In the genomic region with DNA sequence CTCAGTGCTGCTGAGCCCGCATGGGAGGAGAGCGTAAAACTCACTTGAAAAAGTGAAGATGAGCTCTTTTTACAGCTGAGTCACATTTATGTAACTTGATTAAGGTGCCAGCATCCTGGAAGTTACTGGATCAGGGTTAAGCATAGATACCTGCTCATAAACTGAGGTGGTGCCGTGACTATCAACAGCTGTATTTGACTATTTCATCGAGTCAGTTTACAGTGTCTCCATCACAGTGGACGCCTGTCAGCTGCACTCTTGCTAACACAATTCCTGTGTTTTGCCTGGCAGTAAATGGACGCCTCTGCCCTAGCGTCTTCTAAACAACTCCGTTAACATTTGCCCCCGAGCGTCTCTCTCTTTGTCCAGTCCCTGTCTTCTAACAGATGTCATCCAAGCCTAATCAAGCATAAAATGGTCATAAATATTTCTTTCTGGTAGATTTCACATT, we compare ENCODE assay signal across 10 cellular contexts.
DNase-seq lines count a peak whose midpoint lies in the region; ATAC-seq and TF ChIP-seq lines count a peak whose summit lies in the region.
"Had no signal": no experiment of that assay in that cellular context is flagged by ENCODE, and none has a peak within 500 bp of the region (broad histone marks: within the 10 kb centered on the region; RNA-seq: fewer than 3 reads in every experiment).

No MANE protein-coding gene starts in this region.

- H3K4me1 ChIP-seq in HEK293 (ENCODE audit: control insufficient read depth, insufficient read depth, low read length) (peaks cover 15% of the 10 kb centered on the region), Peyer's patch (peaks cover 0 to 7% (median 0%) of the 10 kb centered on the region in 4 donors), foreskin keratinocyte (no peaks in the 10 kb centered on the region)

- in situ Hi-C loops in ACHN (cut with HindIII; ENCODE audit: low pct_ligation_motif_present, low pct_unique_long_range_greater_than_20kb, low sequenced_read_pairs): no loop called here

- TF ChIP-seq POLR2A in Peyer's patch (IDR thresholded peaks at IDR 0.05): no peak

- no peak for ATAC-seq in foreskin keratinocyte
- ATAC-seq: K562 had no signal

- H3K4me3 ChIP-seq in HEK293 (ENCODE audit: low read depth, low read length) (no peak overlapping the region), Peyer's patch (no peak overlapping the region)
- H3K4me3 ChIP-seq: heart right ventricle, K562 had no signal

- TF ChIP-seq CTCF in HEK293 (tag by site-specific recombination; IDR thresholded peaks at IDR 0.05): no peak
- no peak for TF ChIP-seq CTCF in Peyer's patch (IDR thresholded peaks at IDR 0.05)
- TF ChIP-seq CTCF in foreskin keratinocyte (conservative IDR thresholded peaks at IDR 0.05): no peak

- peak overlapping the region; percentile 42 for H3K27ac ChIP-seq in HEK293 (ENCODE audit: extremely low read depth, low read depth, low read length)
- H3K27ac ChIP-seq in Peyer's patch: peak overlapping the region in 3 of 4 donors; percentile 8 to 40 (median 11)
- H3K27ac ChIP-seq in foreskin keratinocyte: no peak overlapping the region

- H3K36me3 ChIP-seq in HEK293 (ENCODE audit: control insufficient read depth in 2 of 2, insufficient read depth in 1 of 2, low read length in 2 of 2) (no peaks in the 10 kb centered on the region), Peyer's patch (no peaks in the 10 kb centered on the region)

- H3K27me3 ChIP-seq in Peyer's patch (no peaks in the 10 kb centered on the region), foreskin keratinocyte (no peaks in the 10 kb centered on the region)
- H3K27me3 ChIP-seq: heart right ventricle had no signal

- POLR2A ChIA-PET in HEK293 (lab: Yijun Ruan, JAX): no interaction called here

- no peak for DNase-seq in Peyer's patch
- DNase-seq in inferior parietal cortex (ENCODE audit: extremely low spot score): peak; percentile 45
- peak; percentile 76 for DNase-seq in retina
- DNase-seq in NCI-H524 (lab: John Stamatoyannopoulos, UW): no peak
- DNase-seq in ACHN: no peak
- no peak for DNase-seq in foreskin keratinocyte
- DNase-seq: activated CD4-positive, alpha-beta memory T cell treated with anti-CD3 and anti-CD28 coated beads for 36 hours had no signal

- H3K9me3 ChIP-seq in HEK293 (ENCODE audit: control insufficient read depth, insufficient read depth, low read depth, low read length) (no peaks in the 10 kb centered on the region), Peyer's patch (no peaks in the 10 kb centered on the region)
- H3K9me3 ChIP-seq: heart right ventricle had no signal

- CTCF ChIA-PET in HEK293 (lab: Yijun Ruan, JAX): no interaction called here

TF ChIP-seq in HEK293, 187 proteins besides CTCF, POLR2A, EP300 and RAD21:
- TF ChIP-seq YY2 (tag by site-specific recombination; IDR thresholded peaks at IDR 0.05) (no peak), ZSCAN16 (tag by site-specific recombination; IDR thresholded peaks at IDR 0.05) (no peak), ZNF133 (tag by site-specific recombination; IDR thresholded peaks at IDR 0.05) (no peak), ZNF670 (tag by site-specific recombination; IDR thresholded peaks at IDR 0.05; ENCODE audit: low read depth) (no peak), ZNF335 (tag by site-specific recombination; conservative IDR thresholded peaks at IDR 0.05) (peak; percentile 58), ZNF677 (tag by site-specific recombination; IDR thresholded peaks at IDR 0.05) (no peak), PRDM1 (tag by site-specific recombination; IDR thresholded peaks at IDR 0.05) (0 out of 2 replicates have a peak, but pooled peaks have one; percentile 34)

Comparison
In these comparisons a context has a peak if more than half of its experiments do, and no peak if none do; other contexts are left out.
1. DNase-seq: peak in inferior parietal cortex (single experiment) and retina (single experiment); none in Peyer's patch (0 of 3), NCI-H524 (0 of 2), ACHN (single experiment) and foreskin keratinocyte (0 of 2).